In the genomic region with DNA sequence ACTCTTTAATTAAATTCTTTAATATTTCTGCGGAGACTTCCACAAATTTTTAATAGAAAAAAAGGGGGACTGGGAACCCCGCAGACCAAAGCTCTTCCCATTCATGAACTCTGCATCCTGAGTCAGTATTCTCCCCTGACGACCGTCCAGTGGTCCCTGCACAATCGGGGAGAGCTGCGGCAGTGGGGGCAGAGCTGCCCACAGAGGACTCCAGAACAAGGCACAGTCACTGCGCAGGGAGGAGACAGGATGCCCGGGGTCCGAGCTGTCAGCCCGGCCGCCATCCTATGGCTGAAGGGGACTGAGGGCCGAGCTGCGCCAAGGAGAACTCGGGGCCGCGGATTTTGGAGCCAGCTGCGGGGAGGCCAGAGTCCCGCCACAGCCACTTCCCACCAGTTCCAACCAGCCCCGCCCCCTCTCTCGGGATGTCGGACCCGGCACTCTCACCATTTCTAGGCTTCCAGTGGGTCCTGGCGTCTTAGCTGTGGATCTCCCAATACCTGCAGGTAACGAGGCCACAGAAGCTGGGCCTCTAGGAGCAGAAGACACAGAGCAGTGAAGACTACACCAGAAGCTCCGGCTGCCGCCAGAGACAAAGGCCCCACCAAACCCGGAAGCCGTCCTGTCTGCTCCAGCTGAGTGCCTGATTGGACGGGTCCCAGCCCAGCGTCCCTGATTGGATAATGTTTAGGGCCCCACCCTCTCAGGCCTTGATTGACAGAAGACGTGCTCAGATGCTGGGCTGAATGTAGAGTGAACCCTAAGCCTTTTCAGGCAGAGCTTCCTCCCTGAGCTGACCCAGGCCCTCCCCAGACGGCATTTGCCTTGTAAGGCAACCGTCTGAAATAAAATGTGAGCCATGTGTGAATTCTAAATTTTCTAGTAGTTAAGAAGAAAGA, we compare ENCODE assay signal across 1 cellular context.
A peak's percentile ranks its signal among the peaks of the same experiment; 100 is the strongest.
TF ChIP-seq lines count a peak whose summit lies in the region.

A gene with protein sequence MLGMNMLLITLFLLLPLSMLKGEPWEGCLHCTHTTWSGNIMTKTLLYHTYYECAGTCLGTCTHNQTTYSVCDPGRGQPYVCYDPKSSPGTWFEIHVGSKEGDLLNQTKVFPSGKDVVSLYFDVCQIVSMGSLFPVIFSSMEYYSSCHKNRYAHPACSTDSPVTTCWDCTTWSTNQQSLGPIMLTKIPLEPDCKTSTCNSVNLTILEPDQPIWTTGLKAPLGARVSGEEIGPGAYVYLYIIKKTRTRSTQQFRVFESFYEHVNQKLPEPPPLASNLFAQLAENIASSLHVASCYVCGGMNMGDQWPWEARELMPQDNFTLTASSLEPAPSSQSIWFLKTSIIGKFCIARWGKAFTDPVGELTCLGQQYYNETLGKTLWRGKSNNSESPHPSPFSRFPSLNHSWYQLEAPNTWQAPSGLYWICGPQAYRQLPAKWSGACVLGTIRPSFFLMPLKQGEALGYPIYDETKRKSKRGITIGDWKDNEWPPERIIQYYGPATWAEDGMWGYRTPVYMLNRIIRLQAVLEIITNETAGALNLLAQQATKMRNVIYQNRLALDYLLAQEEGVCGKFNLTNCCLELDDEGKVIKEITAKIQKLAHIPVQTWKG (minus strand): TSS at position 594 of the 899 bp plus-strand sequence. CDS start 13,661 bp downstream, outside the sequence.

TF ChIP-seq in GM12878, 131 proteins besides CTCF, POLR2A, EP300 and RAD21 (continued from another document and continues in another):
- TF ChIP-seq, protein P1, sequence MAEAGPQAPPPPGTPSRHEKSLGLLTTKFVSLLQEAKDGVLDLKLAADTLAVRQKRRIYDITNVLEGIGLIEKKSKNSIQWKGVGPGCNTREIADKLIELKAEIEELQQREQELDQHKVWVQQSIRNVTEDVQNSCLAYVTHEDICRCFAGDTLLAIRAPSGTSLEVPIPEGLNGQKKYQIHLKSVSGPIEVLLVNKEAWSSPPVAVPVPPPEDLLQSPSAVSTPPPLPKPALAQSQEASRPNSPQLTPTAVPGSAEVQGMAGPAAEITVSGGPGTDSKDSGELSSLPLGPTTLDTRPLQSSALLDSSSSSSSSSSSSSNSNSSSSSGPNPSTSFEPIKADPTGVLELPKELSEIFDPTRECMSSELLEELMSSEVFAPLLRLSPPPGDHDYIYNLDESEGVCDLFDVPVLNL (IDR thresholded peaks at IDR 0.05; ENCODE audit: low read depth, low read length), result no peak
- peak; percentile 74; the same call in 1 of the 2 replicates for TF ChIP-seq CHD2 (IDR thresholded peaks at IDR 0.05; ENCODE audit: borderline replicate concordance, low read depth, low read length)
- TF ChIP-seq, protein P2, sequence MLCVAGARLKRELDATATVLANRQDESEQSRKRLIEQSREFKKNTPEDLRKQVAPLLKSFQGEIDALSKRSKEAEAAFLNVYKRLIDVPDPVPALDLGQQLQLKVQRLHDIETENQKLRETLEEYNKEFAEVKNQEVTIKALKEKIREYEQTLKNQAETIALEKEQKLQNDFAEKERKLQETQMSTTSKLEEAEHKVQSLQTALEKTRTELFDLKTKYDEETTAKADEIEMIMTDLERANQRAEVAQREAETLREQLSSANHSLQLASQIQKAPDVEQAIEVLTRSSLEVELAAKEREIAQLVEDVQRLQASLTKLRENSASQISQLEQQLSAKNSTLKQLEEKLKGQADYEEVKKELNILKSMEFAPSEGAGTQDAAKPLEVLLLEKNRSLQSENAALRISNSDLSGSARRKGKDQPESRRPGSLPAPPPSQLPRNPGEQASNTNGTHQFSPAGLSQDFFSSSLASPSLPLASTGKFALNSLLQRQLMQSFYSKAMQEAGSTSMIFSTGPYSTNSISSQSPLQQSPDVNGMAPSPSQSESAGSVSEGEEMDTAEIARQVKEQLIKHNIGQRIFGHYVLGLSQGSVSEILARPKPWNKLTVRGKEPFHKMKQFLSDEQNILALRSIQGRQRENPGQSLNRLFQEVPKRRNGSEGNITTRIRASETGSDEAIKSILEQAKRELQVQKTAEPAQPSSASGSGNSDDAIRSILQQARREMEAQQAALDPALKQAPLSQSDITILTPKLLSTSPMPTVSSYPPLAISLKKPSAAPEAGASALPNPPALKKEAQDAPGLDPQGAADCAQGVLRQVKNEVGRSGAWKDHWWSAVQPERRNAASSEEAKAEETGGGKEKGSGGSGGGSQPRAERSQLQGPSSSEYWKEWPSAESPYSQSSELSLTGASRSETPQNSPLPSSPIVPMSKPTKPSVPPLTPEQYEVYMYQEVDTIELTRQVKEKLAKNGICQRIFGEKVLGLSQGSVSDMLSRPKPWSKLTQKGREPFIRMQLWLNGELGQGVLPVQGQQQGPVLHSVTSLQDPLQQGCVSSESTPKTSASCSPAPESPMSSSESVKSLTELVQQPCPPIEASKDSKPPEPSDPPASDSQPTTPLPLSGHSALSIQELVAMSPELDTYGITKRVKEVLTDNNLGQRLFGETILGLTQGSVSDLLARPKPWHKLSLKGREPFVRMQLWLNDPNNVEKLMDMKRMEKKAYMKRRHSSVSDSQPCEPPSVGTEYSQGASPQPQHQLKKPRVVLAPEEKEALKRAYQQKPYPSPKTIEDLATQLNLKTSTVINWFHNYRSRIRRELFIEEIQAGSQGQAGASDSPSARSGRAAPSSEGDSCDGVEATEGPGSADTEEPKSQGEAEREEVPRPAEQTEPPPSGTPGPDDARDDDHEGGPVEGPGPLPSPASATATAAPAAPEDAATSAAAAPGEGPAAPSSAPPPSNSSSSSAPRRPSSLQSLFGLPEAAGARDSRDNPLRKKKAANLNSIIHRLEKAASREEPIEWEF (IDR thresholded peaks at IDR 0.05; ENCODE audit: insufficient replicate concordance, low read depth, low read length), result no peak
- TF ChIP-seq, protein P3, sequence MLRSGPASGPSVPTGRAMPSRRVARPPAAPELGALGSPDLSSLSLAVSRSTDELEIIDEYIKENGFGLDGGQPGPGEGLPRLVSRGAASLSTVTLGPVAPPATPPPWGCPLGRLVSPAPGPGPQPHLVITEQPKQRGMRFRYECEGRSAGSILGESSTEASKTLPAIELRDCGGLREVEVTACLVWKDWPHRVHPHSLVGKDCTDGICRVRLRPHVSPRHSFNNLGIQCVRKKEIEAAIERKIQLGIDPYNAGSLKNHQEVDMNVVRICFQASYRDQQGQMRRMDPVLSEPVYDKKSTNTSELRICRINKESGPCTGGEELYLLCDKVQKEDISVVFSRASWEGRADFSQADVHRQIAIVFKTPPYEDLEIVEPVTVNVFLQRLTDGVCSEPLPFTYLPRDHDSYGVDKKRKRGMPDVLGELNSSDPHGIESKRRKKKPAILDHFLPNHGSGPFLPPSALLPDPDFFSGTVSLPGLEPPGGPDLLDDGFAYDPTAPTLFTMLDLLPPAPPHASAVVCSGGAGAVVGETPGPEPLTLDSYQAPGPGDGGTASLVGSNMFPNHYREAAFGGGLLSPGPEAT (IDR thresholded peaks at IDR 0.05; ENCODE audit: low read depth), result no peak
- TF ChIP-seq, protein P4, sequence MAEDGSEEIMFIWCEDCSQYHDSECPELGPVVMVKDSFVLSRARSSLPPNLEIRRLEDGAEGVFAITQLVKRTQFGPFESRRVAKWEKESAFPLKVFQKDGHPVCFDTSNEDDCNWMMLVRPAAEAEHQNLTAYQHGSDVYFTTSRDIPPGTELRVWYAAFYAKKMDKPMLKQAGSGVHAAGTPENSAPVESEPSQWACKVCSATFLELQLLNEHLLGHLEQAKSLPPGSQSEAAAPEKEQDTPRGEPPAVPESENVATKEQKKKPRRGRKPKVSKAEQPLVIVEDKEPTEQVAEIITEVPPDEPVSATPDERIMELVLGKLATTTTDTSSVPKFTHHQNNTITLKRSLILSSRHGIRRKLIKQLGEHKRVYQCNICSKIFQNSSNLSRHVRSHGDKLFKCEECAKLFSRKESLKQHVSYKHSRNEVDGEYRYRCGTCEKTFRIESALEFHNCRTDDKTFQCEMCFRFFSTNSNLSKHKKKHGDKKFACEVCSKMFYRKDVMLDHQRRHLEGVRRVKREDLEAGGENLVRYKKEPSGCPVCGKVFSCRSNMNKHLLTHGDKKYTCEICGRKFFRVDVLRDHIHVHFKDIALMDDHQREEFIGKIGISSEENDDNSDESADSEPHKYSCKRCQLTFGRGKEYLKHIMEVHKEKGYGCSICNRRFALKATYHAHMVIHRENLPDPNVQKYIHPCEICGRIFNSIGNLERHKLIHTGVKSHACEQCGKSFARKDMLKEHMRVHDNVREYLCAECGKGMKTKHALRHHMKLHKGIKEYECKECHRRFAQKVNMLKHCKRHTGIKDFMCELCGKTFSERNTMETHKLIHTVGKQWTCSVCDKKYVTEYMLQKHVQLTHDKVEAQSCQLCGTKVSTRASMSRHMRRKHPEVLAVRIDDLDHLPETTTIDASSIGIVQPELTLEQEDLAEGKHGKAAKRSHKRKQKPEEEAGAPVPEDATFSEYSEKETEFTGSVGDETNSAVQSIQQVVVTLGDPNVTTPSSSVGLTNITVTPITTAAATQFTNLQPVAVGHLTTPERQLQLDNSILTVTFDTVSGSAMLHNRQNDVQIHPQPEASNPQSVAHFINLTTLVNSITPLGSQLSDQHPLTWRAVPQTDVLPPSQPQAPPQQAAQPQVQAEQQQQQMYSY (CRISPR knock-in tag; IDR thresholded peaks at IDR 0.05), result no peak
- TF ChIP-seq KDM1A (IDR thresholded peaks at IDR 0.05; ENCODE audit: borderline replicate concordance), result no peak
- TF ChIP-seq, protein P5, sequence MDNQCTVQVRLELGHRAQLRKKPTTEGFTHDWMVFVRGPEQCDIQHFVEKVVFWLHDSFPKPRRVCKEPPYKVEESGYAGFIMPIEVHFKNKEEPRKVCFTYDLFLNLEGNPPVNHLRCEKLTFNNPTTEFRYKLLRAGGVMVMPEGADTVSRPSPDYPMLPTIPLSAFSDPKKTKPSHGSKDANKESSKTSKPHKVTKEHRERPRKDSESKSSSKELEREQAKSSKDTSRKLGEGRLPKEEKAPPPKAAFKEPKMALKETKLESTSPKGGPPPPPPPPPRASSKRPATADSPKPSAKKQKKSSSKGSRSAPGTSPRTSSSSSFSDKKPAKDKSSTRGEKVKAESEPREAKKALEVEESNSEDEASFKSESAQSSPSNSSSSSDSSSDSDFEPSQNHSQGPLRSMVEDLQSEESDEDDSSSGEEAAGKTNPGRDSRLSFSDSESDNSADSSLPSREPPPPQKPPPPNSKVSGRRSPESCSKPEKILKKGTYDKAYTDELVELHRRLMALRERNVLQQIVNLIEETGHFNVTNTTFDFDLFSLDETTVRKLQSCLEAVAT (IDR thresholded peaks at IDR 0.05), result peak; percentile 80
- TF ChIP-seq, protein P6, sequence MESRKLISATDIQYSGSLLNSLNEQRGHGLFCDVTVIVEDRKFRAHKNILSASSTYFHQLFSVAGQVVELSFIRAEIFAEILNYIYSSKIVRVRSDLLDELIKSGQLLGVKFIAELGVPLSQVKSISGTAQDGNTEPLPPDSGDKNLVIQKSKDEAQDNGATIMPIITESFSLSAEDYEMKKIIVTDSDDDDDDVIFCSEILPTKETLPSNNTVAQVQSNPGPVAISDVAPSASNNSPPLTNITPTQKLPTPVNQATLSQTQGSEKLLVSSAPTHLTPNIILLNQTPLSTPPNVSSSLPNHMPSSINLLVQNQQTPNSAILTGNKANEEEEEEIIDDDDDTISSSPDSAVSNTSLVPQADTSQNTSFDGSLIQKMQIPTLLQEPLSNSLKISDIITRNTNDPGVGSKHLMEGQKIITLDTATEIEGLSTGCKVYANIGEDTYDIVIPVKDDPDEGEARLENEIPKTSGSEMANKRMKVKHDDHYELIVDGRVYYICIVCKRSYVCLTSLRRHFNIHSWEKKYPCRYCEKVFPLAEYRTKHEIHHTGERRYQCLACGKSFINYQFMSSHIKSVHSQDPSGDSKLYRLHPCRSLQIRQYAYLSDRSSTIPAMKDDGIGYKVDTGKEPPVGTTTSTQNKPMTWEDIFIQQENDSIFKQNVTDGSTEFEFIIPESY (IDR thresholded peaks at IDR 0.05), result no peak
- TF ChIP-seq, protein P7, sequence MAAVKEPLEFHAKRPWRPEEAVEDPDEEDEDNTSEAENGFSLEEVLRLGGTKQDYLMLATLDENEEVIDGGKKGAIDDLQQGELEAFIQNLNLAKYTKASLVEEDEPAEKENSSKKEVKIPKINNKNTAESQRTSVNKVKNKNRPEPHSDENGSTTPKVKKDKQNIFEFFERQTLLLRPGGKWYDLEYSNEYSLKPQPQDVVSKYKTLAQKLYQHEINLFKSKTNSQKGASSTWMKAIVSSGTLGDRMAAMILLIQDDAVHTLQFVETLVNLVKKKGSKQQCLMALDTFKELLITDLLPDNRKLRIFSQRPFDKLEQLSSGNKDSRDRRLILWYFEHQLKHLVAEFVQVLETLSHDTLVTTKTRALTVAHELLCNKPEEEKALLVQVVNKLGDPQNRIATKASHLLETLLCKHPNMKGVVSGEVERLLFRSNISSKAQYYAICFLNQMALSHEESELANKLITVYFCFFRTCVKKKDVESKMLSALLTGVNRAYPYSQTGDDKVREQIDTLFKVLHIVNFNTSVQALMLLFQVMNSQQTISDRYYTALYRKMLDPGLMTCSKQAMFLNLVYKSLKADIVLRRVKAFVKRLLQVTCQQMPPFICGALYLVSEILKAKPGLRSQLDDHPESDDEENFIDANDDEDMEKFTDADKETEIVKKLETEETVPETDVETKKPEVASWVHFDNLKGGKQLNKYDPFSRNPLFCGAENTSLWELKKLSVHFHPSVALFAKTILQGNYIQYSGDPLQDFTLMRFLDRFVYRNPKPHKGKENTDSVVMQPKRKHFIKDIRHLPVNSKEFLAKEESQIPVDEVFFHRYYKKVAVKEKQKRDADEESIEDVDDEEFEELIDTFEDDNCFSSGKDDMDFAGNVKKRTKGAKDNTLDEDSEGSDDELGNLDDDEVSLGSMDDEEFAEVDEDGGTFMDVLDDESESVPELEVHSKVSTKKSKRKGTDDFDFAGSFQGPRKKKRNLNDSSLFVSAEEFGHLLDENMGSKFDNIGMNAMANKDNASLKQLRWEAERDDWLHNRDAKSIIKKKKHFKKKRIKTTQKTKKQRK (IDR thresholded peaks at IDR 0.05; ENCODE audit: low read depth, low read length), result no peak
- TF ChIP-seq HDAC2 (IDR thresholded peaks at IDR 0.05), result no peak
- peak; percentile 82 for TF ChIP-seq POLR2AphosphoS2 (IDR thresholded peaks at IDR 0.05; ENCODE audit: low read depth, low read length)
- TF ChIP-seq SMC3 (IDR thresholded peaks at IDR 0.05; ENCODE audit: borderline replicate concordance, low read length), result no peak
- TF ChIP-seq CREB1 (IDR thresholded peaks at IDR 0.05; ENCODE audit: low read depth), result peak; percentile 58
- peak; percentile 74 for TF ChIP-seq RFX5 (IDR thresholded peaks at IDR 0.05; ENCODE audit: low read depth, low read length)
- TF ChIP-seq MEF2B (IDR thresholded peaks at IDR 0.05; ENCODE audit: partially characterized antibody, poor library complexity, severe bottlenecking), result no peak
- TF ChIP-seq RELA (IDR thresholded peaks at IDR 0.05; ENCODE audit: borderline replicate concordance, partially characterized antibody), result no peak
- TF ChIP-seq TCF7 (IDR thresholded peaks at IDR 0.05; ENCODE audit: borderline replicate concordance), result no peak
- TF ChIP-seq SMAD5 (IDR thresholded peaks at IDR 0.05; ENCODE audit: low read depth), result peak; percentile 96
- TF ChIP-seq, protein P8, sequence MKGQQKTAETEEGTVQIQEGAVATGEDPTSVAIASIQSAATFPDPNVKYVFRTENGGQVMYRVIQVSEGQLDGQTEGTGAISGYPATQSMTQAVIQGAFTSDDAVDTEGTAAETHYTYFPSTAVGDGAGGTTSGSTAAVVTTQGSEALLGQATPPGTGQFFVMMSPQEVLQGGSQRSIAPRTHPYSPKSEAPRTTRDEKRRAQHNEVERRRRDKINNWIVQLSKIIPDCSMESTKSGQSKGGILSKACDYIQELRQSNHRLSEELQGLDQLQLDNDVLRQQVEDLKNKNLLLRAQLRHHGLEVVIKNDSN (IDR thresholded peaks at IDR 0.05; ENCODE audit: borderline replicate concordance, extremely low read length, insufficient read depth, low read depth, low read length), result no peak
- TF ChIP-seq, protein P9, sequence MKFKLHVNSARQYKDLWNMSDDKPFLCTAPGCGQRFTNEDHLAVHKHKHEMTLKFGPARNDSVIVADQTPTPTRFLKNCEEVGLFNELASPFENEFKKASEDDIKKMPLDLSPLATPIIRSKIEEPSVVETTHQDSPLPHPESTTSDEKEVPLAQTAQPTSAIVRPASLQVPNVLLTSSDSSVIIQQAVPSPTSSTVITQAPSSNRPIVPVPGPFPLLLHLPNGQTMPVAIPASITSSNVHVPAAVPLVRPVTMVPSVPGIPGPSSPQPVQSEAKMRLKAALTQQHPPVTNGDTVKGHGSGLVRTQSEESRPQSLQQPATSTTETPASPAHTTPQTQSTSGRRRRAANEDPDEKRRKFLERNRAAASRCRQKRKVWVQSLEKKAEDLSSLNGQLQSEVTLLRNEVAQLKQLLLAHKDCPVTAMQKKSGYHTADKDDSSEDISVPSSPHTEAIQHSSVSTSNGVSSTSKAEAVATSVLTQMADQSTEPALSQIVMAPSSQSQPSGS (IDR thresholded peaks at IDR 0.05; ENCODE audit: low read length), result no peak
